Comparison of ENCODE assay signal across 28 cellular contexts in genomic region chr1:103901072-103901471, GRCh38.
"Had no signal": no experiment of that assay in that cellular context is flagged by ENCODE, and none has a peak within 500 bp of the region (broad histone marks: within the 10 kb centered on the region; RNA-seq: fewer than 3 reads in every experiment).

No MANE protein-coding gene starts in this region.

- H3K9me3 ChIP-seq: esophagus squamous epithelium, right atrium auricular region, testis, tibial artery had no signal

- H3K27me3 Mint-ChIP-seq: naive B cell; natural killer cell treated with Interleukin-12 subunit alpha and Interleukin-12 subunit beta and Interleukin-15 and Interleukin-18, amount 100 ng/mL, for 72 hours; progenitor cell of endocrine pancreas; stimulated activated memory B cell treated with anti-CD40 and anti-IgM and Interleukin-4, amounts not matched to agents 10 μg/mL and 1 μg/mL and 100 μg/mL, for 72 hours; type B pancreatic cell had no signal

- H3K27me3 ChIP-seq: esophagus squamous epithelium, right atrium auricular region, spleen, testis, tibial artery had no signal

- H3K27ac Mint-ChIP-seq: immature natural killer cell; memory B cell; naive B cell; natural killer cell treated with Interleukin-12 subunit alpha and Interleukin-12 subunit beta and Interleukin-15 and Interleukin-18, amount 100 ng/mL, for 72 hours; progenitor cell of endocrine pancreas; stimulated activated memory B cell treated with anti-CD40 and anti-IgM and Interleukin-4, amounts not matched to agents 10 μg/mL and 1 μg/mL and 100 μg/mL, for 72 hours; type B pancreatic cell had no signal

- H3K27ac ChIP-seq: coronary artery, esophagus squamous epithelium, parathyroid adenoma, right atrium auricular region, skin epidermis, spleen, testis, tibial artery had no signal

- DNase-seq: dermis blood vessel endothelial cell; effector memory CD4-positive, alpha-beta T cell; erythroblast; esophagus squamous epithelium; foreskin melanocyte; hypothalamus; immature natural killer cell; islet precursor cell; kidney glomerular epithelial cell; naive B cell; spleen; stimulated activated CD4-positive, alpha-beta T cell treated with anti-CD3 and anti-CD28 coated beads, Interleukin-4, amount 100 ng/mL, for 4 hours; stimulated activated naive CD8-positive, alpha-beta T cell treated with anti-CD3 and anti-CD28 coated beads, Interleukin-15, Interleukin-2, amounts not matched to agents 100 U/mL and 50 U/mL, for 24 hours; substantia nigra; testis; tibial artery had no signal

- H3K9me3 Mint-ChIP-seq: memory B cell, type B pancreatic cell had no signal

- H2AFZ ChIP-seq: parathyroid adenoma had no signal

- H3K79me2 ChIP-seq: parathyroid adenoma had no signal

- H3K36me3 ChIP-seq: esophagus squamous epithelium, right atrium auricular region, spleen, tibial artery had no signal

- ATAC-seq: natural killer cell treated with Interleukin-12 subunit alpha and Interleukin-12 subunit beta and Interleukin-15 and Interleukin-18, amount 100 ng/mL, for 72 hours; sciatic nerve; stimulated activated memory B cell treated with anti-CD40 and anti-IgM and Interleukin-4, amounts not matched to agents 10 μg/mL and 1 μg/mL and 100 μg/mL, for 72 hours; stimulated activated naive CD8-positive, alpha-beta T cell treated with anti-CD3 and anti-CD28 coated beads, Interleukin-15, Interleukin-2, amounts not matched to agents 100 U/mL and 50 U/mL, for 24 hours had no signal

- H3K4me3 ChIP-seq: coronary artery, esophagus squamous epithelium, lung, right atrium auricular region, skin epidermis, spleen, testis, tibial artery had no signal

- H3K9ac ChIP-seq: parathyroid adenoma had no signal

- H3K36me3 Mint-ChIP-seq: immature natural killer cell; memory B cell; naive B cell; stimulated activated memory B cell treated with anti-CD40 and anti-IgM and Interleukin-4, amounts not matched to agents 10 μg/mL and 1 μg/mL and 100 μg/mL, for 72 hours; type B pancreatic cell had no signal

- H3K4me1 Mint-ChIP-seq: immature natural killer cell; memory B cell; naive B cell; neural crest cell; stimulated activated memory B cell treated with anti-CD40 and anti-IgM and Interleukin-4, amounts not matched to agents 10 μg/mL and 1 μg/mL and 100 μg/mL, for 72 hours had no signal

- H3K4me3 Mint-ChIP-seq: immature natural killer cell; memory B cell; naive B cell; natural killer cell treated with Interleukin-12 subunit alpha and Interleukin-12 subunit beta and Interleukin-15 and Interleukin-18, amount 100 ng/mL, for 72 hours; neural crest cell; stimulated activated memory B cell treated with anti-CD40 and anti-IgM and Interleukin-4, amounts not matched to agents 10 μg/mL and 1 μg/mL and 100 μg/mL, for 72 hours; type B pancreatic cell had no signal

- H3K4me1 ChIP-seq: esophagus squamous epithelium, parathyroid adenoma, right atrium auricular region, spleen, testis, tibial artery had no signal
